Comparison of ENCODE assay signal across 1 cellular context in the genomic region with DNA sequence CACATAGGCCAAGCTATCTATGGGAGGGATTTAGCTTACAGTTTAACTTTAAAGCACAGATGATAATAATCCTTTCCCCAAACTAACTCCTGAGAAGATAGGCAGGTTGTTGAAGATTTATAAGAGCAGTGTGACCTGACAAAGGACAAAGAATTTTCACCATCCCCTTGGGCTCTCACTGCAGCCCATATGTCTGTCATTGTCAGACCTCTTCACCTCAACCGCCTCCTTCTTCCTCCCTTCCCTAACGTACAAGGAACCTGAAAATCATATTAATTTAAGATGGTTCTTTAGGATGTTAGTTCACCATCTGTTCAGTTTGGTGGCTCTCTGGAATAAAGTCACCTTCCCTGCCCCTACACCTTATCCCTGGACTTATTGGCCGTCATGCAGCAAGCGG.
TF ChIP-seq lines count a peak whose summit lies in the region.

No MANE protein-coding gene starts in this region.

TF ChIP-seq in GM23338, 12 proteins besides CTCF, POLR2A, EP300 and RAD21 (continued from another document):
- TF ChIP-seq, protein P1, sequence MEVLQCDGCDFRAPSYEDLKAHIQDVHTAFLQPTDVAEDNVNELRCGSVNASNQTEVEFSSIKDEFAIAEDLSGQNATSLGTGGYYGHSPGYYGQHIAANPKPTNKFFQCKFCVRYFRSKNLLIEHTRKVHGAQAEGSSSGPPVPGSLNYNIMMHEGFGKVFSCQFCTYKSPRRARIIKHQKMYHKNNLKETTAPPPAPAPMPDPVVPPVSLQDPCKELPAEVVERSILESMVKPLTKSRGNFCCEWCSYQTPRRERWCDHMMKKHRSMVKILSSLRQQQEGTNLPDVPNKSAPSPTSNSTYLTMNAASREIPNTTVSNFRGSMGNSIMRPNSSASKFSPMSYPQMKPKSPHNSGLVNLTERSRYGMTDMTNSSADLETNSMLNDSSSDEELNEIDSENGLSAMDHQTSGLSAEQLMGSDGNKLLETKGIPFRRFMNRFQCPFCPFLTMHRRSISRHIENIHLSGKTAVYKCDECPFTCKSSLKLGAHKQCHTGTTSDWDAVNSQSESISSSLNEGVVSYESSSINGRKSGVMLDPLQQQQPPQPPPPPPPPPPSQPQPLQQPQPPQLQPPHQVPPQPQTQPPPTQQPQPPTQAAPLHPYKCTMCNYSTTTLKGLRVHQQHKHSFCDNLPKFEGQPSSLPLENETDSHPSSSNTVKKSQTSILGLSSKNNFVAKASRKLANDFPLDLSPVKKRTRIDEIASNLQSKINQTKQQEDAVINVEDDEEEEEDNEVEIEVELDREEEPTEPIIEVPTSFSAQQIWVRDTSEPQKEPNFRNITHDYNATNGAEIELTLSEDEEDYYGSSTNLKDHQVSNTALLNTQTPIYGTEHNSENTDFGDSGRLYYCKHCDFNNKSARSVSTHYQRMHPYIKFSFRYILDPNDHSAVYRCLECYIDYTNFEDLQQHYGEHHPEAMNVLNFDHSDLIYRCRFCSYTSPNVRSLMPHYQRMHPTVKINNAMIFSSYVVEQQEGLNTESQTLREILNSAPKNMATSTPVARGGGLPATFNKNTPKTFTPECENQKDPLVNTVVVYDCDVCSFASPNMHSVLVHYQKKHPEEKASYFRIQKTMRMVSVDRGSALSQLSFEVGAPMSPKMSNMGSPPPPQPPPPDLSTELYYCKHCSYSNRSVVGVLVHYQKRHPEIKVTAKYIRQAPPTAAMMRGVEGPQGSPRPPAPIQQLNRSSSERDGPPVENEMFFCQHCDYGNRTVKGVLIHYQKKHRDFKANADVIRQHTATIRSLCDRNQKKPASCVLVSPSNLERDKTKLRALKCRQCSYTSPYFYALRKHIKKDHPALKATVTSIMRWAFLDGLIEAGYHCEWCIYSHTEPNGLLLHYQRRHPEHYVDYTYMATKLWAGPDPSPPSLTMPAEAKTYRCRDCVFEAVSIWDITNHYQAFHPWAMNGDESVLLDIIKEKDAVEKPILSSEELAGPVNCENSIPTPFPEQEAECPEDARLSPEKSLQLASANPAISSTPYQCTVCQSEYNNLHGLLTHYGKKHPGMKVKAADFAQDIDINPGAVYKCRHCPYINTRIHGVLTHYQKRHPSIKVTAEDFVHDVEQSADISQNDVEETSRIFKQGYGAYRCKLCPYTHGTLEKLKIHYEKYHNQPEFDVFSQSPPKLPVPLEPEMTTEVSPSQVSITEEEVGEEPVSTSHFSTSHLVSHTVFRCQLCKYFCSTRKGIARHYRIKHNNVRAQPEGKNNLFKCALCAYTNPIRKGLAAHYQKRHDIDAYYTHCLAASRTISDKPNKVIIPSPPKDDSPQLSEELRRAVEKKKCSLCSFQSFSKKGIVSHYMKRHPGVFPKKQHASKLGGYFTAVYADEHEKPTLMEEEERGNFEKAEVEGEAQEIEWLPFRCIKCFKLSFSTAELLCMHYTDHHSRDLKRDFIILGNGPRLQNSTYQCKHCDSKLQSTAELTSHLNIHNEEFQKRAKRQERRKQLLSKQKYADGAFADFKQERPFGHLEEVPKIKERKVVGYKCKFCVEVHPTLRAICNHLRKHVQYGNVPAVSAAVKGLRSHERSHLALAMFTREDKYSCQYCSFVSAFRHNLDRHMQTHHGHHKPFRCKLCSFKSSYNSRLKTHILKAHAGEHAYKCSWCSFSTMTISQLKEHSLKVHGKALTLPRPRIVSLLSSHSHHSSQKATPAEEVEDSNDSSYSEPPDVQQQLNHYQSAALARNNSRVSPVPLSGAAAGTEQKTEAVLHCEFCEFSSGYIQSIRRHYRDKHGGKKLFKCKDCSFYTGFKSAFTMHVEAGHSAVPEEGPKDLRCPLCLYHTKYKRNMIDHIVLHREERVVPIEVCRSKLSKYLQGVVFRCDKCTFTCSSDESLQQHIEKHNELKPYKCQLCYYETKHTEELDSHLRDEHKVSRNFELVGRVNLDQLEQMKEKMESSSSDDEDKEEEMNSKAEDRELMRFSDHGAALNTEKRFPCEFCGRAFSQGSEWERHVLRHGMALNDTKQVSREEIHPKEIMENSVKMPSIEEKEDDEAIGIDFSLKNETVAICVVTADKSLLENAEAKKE (CRISPR knock-in tag; IDR thresholded peaks at IDR 0.05): no peak
- TF ChIP-seq POLR2AphosphoS5 (IDR thresholded peaks at IDR 0.05; ENCODE audit: low read depth): no peak
- TF ChIP-seq, protein P2, sequence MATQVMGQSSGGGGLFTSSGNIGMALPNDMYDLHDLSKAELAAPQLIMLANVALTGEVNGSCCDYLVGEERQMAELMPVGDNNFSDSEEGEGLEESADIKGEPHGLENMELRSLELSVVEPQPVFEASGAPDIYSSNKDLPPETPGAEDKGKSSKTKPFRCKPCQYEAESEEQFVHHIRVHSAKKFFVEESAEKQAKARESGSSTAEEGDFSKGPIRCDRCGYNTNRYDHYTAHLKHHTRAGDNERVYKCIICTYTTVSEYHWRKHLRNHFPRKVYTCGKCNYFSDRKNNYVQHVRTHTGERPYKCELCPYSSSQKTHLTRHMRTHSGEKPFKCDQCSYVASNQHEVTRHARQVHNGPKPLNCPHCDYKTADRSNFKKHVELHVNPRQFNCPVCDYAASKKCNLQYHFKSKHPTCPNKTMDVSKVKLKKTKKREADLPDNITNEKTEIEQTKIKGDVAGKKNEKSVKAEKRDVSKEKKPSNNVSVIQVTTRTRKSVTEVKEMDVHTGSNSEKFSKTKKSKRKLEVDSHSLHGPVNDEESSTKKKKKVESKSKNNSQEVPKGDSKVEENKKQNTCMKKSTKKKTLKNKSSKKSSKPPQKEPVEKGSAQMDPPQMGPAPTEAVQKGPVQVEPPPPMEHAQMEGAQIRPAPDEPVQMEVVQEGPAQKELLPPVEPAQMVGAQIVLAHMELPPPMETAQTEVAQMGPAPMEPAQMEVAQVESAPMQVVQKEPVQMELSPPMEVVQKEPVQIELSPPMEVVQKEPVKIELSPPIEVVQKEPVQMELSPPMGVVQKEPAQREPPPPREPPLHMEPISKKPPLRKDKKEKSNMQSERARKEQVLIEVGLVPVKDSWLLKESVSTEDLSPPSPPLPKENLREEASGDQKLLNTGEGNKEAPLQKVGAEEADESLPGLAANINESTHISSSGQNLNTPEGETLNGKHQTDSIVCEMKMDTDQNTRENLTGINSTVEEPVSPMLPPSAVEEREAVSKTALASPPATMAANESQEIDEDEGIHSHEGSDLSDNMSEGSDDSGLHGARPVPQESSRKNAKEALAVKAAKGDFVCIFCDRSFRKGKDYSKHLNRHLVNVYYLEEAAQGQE (IDR thresholded peaks at IDR 0.05; ENCODE audit: unreplicated experiment): no peak
- no peak for TF ChIP-seq EZH2phosphoT487 (IDR thresholded peaks at IDR 0.05; ENCODE audit: unreplicated experiment)
